In the genomic region with DNA sequence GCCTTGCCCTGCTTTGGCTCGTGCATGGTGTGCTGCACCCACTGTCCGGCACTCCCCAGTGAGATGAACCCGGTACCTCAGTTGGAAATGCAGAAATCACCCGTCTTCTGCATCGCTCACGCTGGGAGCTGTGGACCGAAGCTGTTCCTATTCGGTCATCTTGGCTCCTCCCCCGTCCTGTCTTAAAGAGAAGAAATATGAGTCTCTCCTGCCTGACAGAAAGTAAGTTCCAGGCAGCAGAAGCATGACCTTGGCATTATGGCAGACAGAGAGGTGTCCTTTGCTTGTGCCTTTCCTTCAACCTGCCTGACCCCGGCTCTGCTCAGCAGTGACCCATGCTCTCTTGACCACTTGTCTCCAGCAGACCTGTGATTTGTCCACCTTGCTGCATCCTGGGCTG, we compare ENCODE assay signal across 1 cellular context.
TF ChIP-seq lines count a peak whose summit lies in the region.

No MANE protein-coding gene starts in this region.

TF ChIP-seq in K562, 482 proteins besides CTCF, POLR2A, EP300 and RAD21 (continued from another document):
- no peak for TF ChIP-seq ZNF318 (IDR thresholded peaks at IDR 0.05; ENCODE audit: borderline replicate concordance in 1 of 2, low read depth in 1 of 2)
- TF ChIP-seq ESRRA (IDR thresholded peaks at IDR 0.05; ENCODE audit: borderline replicate concordance, low read depth) = peak; percentile 48
- peak; percentile 16; the same call in 1 of the 2 replicates for TF ChIP-seq CTBP1 (IDR thresholded peaks at IDR 0.05; ENCODE audit: borderline replicate concordance)
- no peak for TF ChIP-seq ZNF282 (CRISPR knock-in tag; IDR thresholded peaks at IDR 0.05)
- TF ChIP-seq BRCA1 (IDR thresholded peaks at IDR 0.05) = no peak
- TF ChIP-seq BRCA1 (CRISPR knock-in tag; IDR thresholded peaks at IDR 0.05) = no peak
- peak; percentile 27 for TF ChIP-seq PRDM10 (IDR thresholded peaks at IDR 0.05; ENCODE audit: partially characterized antibody)
- TF ChIP-seq RB1 (IDR thresholded peaks at IDR 0.05; ENCODE audit: low read depth) = no peak
- no peak for TF ChIP-seq ZNF217 (CRISPR knock-in tag; IDR thresholded peaks at IDR 0.05)
- no peak for TF ChIP-seq STAT5A (IDR thresholded peaks at IDR 0.05; ENCODE audit: borderline replicate concordance, low read length)
- TF ChIP-seq, protein P1, sequence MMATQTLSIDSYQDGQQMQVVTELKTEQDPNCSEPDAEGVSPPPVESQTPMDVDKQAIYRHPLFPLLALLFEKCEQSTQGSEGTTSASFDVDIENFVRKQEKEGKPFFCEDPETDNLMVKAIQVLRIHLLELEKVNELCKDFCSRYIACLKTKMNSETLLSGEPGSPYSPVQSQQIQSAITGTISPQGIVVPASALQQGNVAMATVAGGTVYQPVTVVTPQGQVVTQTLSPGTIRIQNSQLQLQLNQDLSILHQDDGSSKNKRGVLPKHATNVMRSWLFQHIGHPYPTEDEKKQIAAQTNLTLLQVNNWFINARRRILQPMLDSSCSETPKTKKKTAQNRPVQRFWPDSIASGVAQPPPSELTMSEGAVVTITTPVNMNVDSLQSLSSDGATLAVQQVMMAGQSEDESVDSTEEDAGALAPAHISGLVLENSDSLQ (IDR thresholded peaks at IDR 0.05) = peak; percentile 90
- TF ChIP-seq DPF2 (IDR thresholded peaks at IDR 0.05) = no peak
- no peak for TF ChIP-seq GATAD2A (IDR thresholded peaks at IDR 0.05)
- TF ChIP-seq MEIS2 (IDR thresholded peaks at IDR 0.05; ENCODE audit: partially characterized antibody) = peak; percentile 93
